In the genomic region with DNA sequence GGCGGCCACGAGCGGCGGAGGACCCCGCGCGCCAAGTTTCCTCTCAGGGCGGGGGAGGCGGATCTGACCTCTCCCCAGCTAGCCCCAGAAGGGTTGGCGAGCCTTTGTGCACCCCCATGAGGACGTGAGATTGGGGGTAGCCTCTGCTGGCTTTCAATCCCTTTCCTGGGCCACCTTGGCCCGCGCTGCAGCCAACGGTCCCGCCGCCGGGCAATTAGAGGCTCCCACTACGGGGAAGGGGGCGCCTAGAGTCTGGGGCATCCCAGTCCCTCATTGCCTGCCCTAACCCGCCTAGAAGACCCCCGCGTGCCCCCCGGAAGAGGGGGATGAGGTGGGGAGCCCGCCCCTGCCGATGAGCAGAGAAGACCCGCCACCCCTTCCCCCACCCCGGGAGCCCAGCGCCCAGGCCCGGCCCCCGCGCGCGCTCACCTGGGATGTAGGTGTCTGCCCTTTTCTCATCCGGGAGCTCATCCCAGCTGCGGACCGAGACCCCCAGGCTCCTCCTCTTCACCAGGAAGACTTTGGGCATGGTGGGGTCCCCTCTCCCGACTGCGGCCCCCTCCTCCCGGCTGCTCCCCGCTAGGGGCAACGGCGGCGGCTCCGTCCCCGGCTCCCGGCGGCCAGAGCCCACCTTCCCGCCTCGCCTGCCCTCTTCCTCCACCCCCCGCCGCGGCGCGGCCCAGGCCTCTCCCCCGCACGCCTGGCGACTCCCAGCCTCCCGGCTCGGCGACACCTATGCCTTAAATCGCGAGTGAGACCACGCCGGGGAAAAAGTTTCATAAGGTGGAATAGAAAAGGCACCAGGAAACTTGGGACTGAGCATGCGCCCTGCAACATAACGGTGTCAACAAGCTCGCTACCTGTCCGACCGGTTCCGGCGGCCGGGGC, we compare ENCODE assay signal across 10 cellular contexts. TPM values are rescaled to one million over a fixed set of nuclear protein-coding genes. Genes with fewer than 3 reads are reported as not detected.
DNase-seq lines count a peak whose midpoint lies in the region; ATAC-seq and TF ChIP-seq lines count a peak whose summit lies in the region.
"Had no signal": no experiment of that assay in that cellular context is flagged by ENCODE, and none has a peak within 500 bp of the region (broad histone marks: within the 10 kb centered on the region; RNA-seq: fewer than 3 reads in every experiment).

Gene OVOL2 (minus strand): TSS at position 811 of the 888 bp plus-strand sequence. CDS start 282 bp downstream, at position 529.

- peaks cover 5% of the 10 kb centered on the region for H3K4me1 Mint-ChIP-seq in nephron

- peak within 1 kb of the TSS; percentile 36 for H3K4me3 ChIP-seq in ectodermal cell (ENCODE audit: insufficient read depth, low read depth, low read length)

- 1% methylated on average over 72 of the region's 72 CpGs for WGBS in ectodermal cell, 2 experiments

- no peaks in the 10 kb centered on the region for H3K9me3 ChIP-seq in ectodermal cell (ENCODE audit: control insufficient read depth, low read length)

- H3K27me3 ChIP-seq in ectodermal cell (ENCODE audit: control insufficient read depth, insufficient read depth, low read length, poor library complexity, severe bottlenecking), result peaks cover 99% of the 10 kb centered on the region

- no peak for TF ChIP-seq CTCF in nephron (IDR thresholded peaks at IDR 0.05; ENCODE audit: unreplicated experiment in 3 of 3)

- H3K36me3 Mint-ChIP-seq in nephron (ENCODE audit: low read depth), result no peaks in the 10 kb centered on the region

- peaks cover 19% of the 10 kb centered on the region for H3K4me1 ChIP-seq in ectodermal cell (ENCODE audit: control insufficient read depth, insufficient read depth, low read length)

- H3K36me3 ChIP-seq in ectodermal cell (ENCODE audit: control insufficient read depth, insufficient read depth, low read length), result no peaks in the 10 kb centered on the region

- peaks cover 94% of the 10 kb centered on the region for H3K27me3 Mint-ChIP-seq in nephron (ENCODE audit: low read depth)

- no peak within 1 kb of the TSS for H3K27ac ChIP-seq in ectodermal cell (ENCODE audit: insufficient read depth, low read depth, low read length, poor library complexity, severe bottlenecking)

- H3K9me3 Mint-ChIP-seq in nephron, result no peaks in the 10 kb centered on the region

- no peak within 1 kb of the TSS for H3K27ac Mint-ChIP-seq in nephron

- ATAC-seq in GM21526 (IDR thresholded peaks at IDR 0.05; ENCODE audit: low FRiP score, unreplicated experiment), result no peak

- DNase-seq in NCI-H1092 treated with DMSO at 0.1 percent for 48 hours (lab: John Stamatoyannopoulos, UW) (peak; percentile 35), NCI-H1092 (lab: John Stamatoyannopoulos, UW) (no peak), NCI-H2196 (lab: John Stamatoyannopoulos, UW; ENCODE audit: unreplicated experiment) (peak; percentile 85), A172 (ENCODE audit: low spot score) (no peak), germinal center (ENCODE audit: low spot score) (no peak)

- peak within 1 kb of the TSS; percentile 77 to 80 (median 79) for H3K4me3 Mint-ChIP-seq in nephron

RNA-seq across cellular contexts. Expression of gene OVOL2, which starts in this region (rescaled TPM):
- polyA plus RNA-seq in ectodermal cell (2013, experiment 1 of 4), result 0.78 TPM
- 1.7 TPM for polyA plus RNA-seq in ectodermal cell (2013, experiment 2 of 4)
- polyA plus RNA-seq in ectodermal cell (2013, experiment 3 of 4), result 1.4 TPM
- polyA plus RNA-seq in ectodermal cell (2013, experiment 4 of 4), result 0.81 TPM
- not detected in 2 replicates for total RNA-seq in A172 (2014; rRNA removed; shearing (Covaris generic))
- total RNA-seq: T-helper 1 cell treated with Interleukin-12 subunit alpha and Interleukin-12 subunit beta and Interleukin-4 antibody, amounts not matched to agents 30 ng/mL and 1 ng/mL, for 36 hours had no signal
- polyA plus RNA-seq: AG04450 had no signal

Comparison
In these comparisons a context has a peak if more than half of its experiments do, and no peak if none do; other contexts are left out.
1. DNase-seq: peak in NCI-H1092 treated with DMSO at 0.1 percent for 48 hours (single experiment) and NCI-H2196 (single experiment); none in NCI-H1092 (single experiment), A172 (single experiment) and germinal center (single experiment).